ENCODE assay signal across 8 cellular contexts in the genomic region with DNA sequence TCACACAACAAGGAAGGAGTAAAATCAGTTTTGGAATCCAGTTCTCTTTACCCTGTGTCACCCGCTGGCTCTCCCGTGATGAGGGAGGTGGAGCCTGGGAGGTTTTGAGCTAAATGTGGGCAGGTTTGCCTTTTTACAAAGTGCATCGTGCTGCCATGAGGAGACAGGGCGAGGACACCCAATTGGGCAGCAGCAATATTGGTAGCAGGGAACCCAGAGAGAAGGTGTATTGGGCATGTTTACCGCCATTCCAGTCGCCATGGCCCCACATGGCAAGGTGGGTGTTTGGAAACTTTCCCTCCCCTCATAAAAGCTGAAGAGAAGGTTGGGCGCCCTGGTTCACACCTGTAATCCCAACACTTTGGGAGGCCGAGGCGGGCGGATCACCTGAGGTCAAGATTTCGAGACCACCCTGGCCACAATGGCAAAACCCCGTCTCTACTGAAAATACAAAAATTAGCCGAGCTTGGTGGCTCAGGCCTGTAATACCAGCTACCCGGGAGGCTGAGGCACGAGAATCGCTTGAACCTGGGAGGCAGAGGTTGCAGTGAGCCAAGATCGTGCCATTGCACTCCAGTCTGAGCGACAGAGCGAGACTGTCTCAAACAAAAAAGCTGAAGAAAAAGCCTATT. TPM values are rescaled to one million over a fixed set of nuclear protein-coding genes. Genes with fewer than 3 reads are reported as not detected.
DNase-seq lines count a peak whose midpoint lies in the region; ATAC-seq and TF ChIP-seq lines count a peak whose summit lies in the region.

No MANE protein-coding gene starts in this region.

- H3K79me2 ChIP-seq in DND-41 (ENCODE audit: insufficient read depth, low read length): peaks cover 42% of the 10 kb centered on the region

- H3K27ac ChIP-seq in DND-41 (ENCODE audit: low read length) (peak overlapping the region; percentile 63), RWPE2 (ENCODE audit: poor library complexity, severe bottlenecking) (peak overlapping the region; percentile 26), esophagus (ENCODE audit: low read depth in 2 of 2, low read length in 1 of 2) (peak overlapping the region; percentile 6 to 85)

- H3K27me3 ChIP-seq in DND-41 (ENCODE audit: insufficient read depth, low read length, poor library complexity): no peaks in the 10 kb centered on the region
- no peaks in the 10 kb centered on the region for H3K27me3 ChIP-seq in RWPE2 (ENCODE audit: insufficient read depth, poor library complexity, severe bottlenecking)
- no peaks in the 10 kb centered on the region for H3K27me3 ChIP-seq in esophagus (ENCODE audit: control insufficient read depth in 1 of 2, insufficient read depth in 2 of 2, low read length in 2 of 2)

- no peak for DNase-seq in DND-41
- peak; percentile 62 for DNase-seq in RWPE2 (ENCODE audit: low spot score)
- peak; percentile 54 for DNase-seq in posterior vena cava (ENCODE audit: low spot score)
- DNase-seq in retina: no peak
- DNase-seq in HT-29 (ENCODE audit: low spot score): no peak
- DNase-seq in Kasumi-1 (lab: John Stamatoyannopoulos, UW): no peak

- H3K4me3 ChIP-seq in DND-41 (ENCODE audit: low read depth in 1 of 2, low read length in 2 of 2): peak overlapping the region; percentile 64 to 80; a peak in 3 of 4 replicates
- peak overlapping the region; percentile 35 for H3K4me3 ChIP-seq in RWPE2 (ENCODE audit: severe bottlenecking)
- H3K4me3 ChIP-seq in esophagus (ENCODE audit: low read depth in 1 of 2, low read length in 2 of 2): peak overlapping the region in 1 of 2 donors; percentile 11

- H3K4me2 ChIP-seq in DND-41 (ENCODE audit: insufficient read depth, low read length): peak overlapping the region; percentile 91

- ATAC-seq in DND-41 (ENCODE audit: insufficient read depth, low read depth) (no peak), RWPE2 (ENCODE audit: low read depth) (no peak), HG02938 (IDR thresholded peaks at IDR 0.05; ENCODE audit: unreplicated experiment) (no peak)

- H3K9me3 ChIP-seq in DND-41 (ENCODE audit: insufficient read depth, low read length, severe bottlenecking) (no peaks in the 10 kb centered on the region), RWPE2 (ENCODE audit: severe bottlenecking) (no peaks in the 10 kb centered on the region), esophagus (ENCODE audit: control insufficient read depth in 2 of 2, insufficient read depth in 1 of 2, low read depth in 1 of 2, low read length in 1 of 2) (no peaks in the 10 kb centered on the region)

- intact Hi-C loops in posterior vena cava (cut with DNase I): no loop called here

- H3K36me3 ChIP-seq in DND-41 (ENCODE audit: insufficient read depth, low read length) (peaks cover 2% of the 10 kb centered on the region; the same call in 1 of the 2 replicates), RWPE2 (ENCODE audit: low read depth) (no peaks in the 10 kb centered on the region; the same call in 1 of the 2 replicates), esophagus (ENCODE audit: control insufficient read depth in 2 of 2, insufficient read depth in 2 of 2, low read length in 1 of 2) (no peaks in the 10 kb centered on the region)

- peaks cover 17% of the 10 kb centered on the region for H4K20me1 ChIP-seq in DND-41 (ENCODE audit: insufficient read depth, low read length)

- no peak for TF ChIP-seq CTCF in DND-41 (IDR thresholded peaks at IDR 0.05; ENCODE audit: borderline replicate concordance, extremely low read depth, low read length, poor library complexity, severe bottlenecking)
- no peak for TF ChIP-seq CTCF in RWPE2 (IDR thresholded peaks at IDR 0.05; ENCODE audit: poor library complexity, severe bottlenecking)

- peak overlapping the region; percentile 70 for H2AFZ ChIP-seq in DND-41 (ENCODE audit: low read depth, low read length)

- peak overlapping the region; percentile 81 for H3K9ac ChIP-seq in DND-41 (ENCODE audit: low read depth, low read length)

- H3K4me1 ChIP-seq in DND-41 (ENCODE audit: insufficient read depth, low read length): peaks cover 38% of the 10 kb centered on the region
- peaks cover 17% of the 10 kb centered on the region for H3K4me1 ChIP-seq in RWPE2 (ENCODE audit: insufficient read depth, poor library complexity, severe bottlenecking)
- H3K4me1 ChIP-seq in esophagus (ENCODE audit: control insufficient read depth in 2 of 2, insufficient read depth in 2 of 2, low read length in 1 of 2): peaks cover 2 to 12% of the 10 kb centered on the region in 2 donors

- WGBS in esophagus, 2 donors: 84 to 87% methylated on average over 19 of the region's 19 CpGs

RNA-seq across cellular contexts. Expression of gene UBE2V1, which starts 3.5 kb away (rescaled TPM):
- polyA plus RNA-seq in esophagus: 10 to 100 TPM; 57.4 to 73.1 TPM
- 10 to 100 TPM; 77.0 to 89.4 TPM for total RNA-seq in posterior vena cava
- total RNA-seq in HT-29 (2014; rRNA removed; shearing (Covaris generic)): 53.3 and 68.3 TPM in 2 replicates

RNA-seq across cellular contexts. Expression of gene PEDS1, which starts 37.0 kb away (rescaled TPM):
- polyA plus RNA-seq in esophagus: 10 to 100 TPM; 31.5 to 56.2 TPM
- total RNA-seq in posterior vena cava: 10 to 100 TPM; 31.5 to 35.5 TPM
- total RNA-seq in HT-29 (2014; rRNA removed; shearing (Covaris generic)): 98.1 and 98.6 TPM in 2 replicates

Comparison
In these comparisons a context has a peak if more than half of its experiments do, and no peak if none do; other contexts are left out.
1. DNase-seq: peak in RWPE2 (single experiment) and posterior vena cava (single experiment); none in DND-41 (single experiment), retina (single experiment), HT-29 (single experiment) and Kasumi-1 (0 of 2).
2. Peak in every context shown above with its lines, with median percentiles within 50 percentile points of each other: H3K27ac ChIP-seq.